ENCODE assay signal across 8 cellular contexts in the genomic region with DNA sequence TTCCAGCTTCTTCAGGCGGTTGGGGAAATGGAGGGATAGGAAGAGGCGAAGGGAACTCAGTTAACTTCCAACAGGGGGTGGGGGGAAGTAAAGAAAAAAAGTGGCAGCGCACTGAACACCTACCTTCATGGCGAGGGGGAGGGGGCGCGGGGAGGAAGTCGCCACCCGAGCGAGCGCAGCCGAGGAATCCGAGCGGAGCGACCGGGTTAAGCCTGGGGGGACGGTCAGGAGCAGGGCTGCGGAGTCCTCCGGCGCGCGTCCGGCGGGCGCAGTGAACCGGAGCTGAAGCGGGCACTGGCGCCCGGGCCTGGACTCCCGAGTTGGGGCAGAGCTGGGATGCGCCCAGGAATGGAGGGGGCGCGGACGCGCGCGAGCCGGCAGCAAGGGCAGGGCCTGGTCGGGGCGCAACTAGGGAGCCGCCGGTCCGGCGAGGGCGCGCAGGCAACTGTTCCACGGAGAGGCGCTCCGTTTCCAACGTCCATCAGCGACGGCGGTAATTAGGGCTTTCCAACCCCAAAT. TPM values are rescaled to one million over a fixed set of nuclear protein-coding genes. Genes with fewer than 3 reads are reported as not detected.
DNase-seq lines count a peak whose midpoint lies in the region; ATAC-seq and TF ChIP-seq lines count a peak whose summit lies in the region.

WNT5A (minus strand) TSS at position 450 of the 519 bp plus-strand sequence; CDS start at position 129, 321 bp downstream.

- H3K36me3 Mint-ChIP-seq in brain, result no peaks in the 10 kb centered on the region

- H3K27ac Mint-ChIP-seq in brain, result peak within 1 kb of the TSS; percentile 49 to 97 (median 90)

- peak within 1 kb of the TSS; percentile 72 for H3K4me3 ChIP-seq in LNCaP clone FGC (ENCODE audit: low read depth, low read length)
- H3K4me3 ChIP-seq in stomach, result peak within 1 kb of the TSS; percentile 73 to 94 (median 78)

- intact Hi-C loops in stomach (cut with DNase I; ENCODE audit: low total_unique reads), result loop anchor here (10.0 kb wide), 2 partner anchors 258 to 768 kb away; no protein-coding TSS in a partner anchor

- TF ChIP-seq EP300 in stomach (IDR thresholded peaks at IDR 0.05), result no peak

- H3K4me1 ChIP-seq in stomach, result peaks cover 40 to 68% (median 65%) of the 10 kb centered on the region in 4 donors

- no peak for ATAC-seq in HG03039 (IDR thresholded peaks at IDR 0.05; ENCODE audit: unreplicated experiment)

- peaks cover 100% of the 10 kb centered on the region for H3K27me3 Mint-ChIP-seq in brain

- H3K9me3 Mint-ChIP-seq in brain, result peaks cover 0 to 5% (median 0%) of the 10 kb centered on the region in 5 experiments

- peaks cover 0 to 92% (median 74%) of the 10 kb centered on the region in 3 donors for H3K27me3 ChIP-seq in stomach

- TF ChIP-seq CTCF in LNCaP clone FGC (IDR thresholded peaks at IDR 0.05; ENCODE audit: control insufficient read depth, extremely low read depth, insufficient read depth) (peak; percentile 15; the same call in 1 of the 2 replicates), brain (conservative IDR thresholded peaks at IDR 0.05) (no peak), stomach (IDR thresholded peaks at IDR 0.05) (no peak)

- peak within 1 kb of the TSS; percentile 65 to 83 (median 77) for H3K27ac ChIP-seq in stomach

- no peak for TF ChIP-seq POLR2A in stomach (IDR thresholded peaks at IDR 0.05)

- H3K4me1 Mint-ChIP-seq in brain, result peaks cover 70% of the 10 kb centered on the region

- H3K36me3 ChIP-seq in stomach, result no peaks in the 10 kb centered on the region

- peak within 1 kb of the TSS; percentile 87 to 97 (median 94) for H3K4me3 Mint-ChIP-seq in brain

- no peaks in the 10 kb centered on the region for H3K9me3 ChIP-seq in stomach

- DNase-seq in CD1c-positive myeloid dendritic cell (ENCODE audit: extremely low spot score), result peak; percentile 58
- DNase-seq in LNCaP clone FGC (ENCODE audit: low read depth), result no peak
- DNase-seq in kidney tubule cell (ENCODE audit: low spot score), result peak; percentile 59
- DNase-seq in stomach, result no peak
- DNase-seq in effector CD8-positive, alpha-beta T cell (lab: John Stamatoyannopoulos, UW), result no peak
- no peak for DNase-seq in GF-D8 (lab: John Stamatoyannopoulos, UW)

- WGBS in stomach, 5 donors, result 1 to 2% (median 1%) methylated on average over 23 to 52 of the region's 52 CpGs

RNA-seq across cellular contexts. Expression of gene WNT5A, which starts in this region (rescaled TPM):
- polyA plus RNA-seq in brain (ENCODE audit: insufficient read depth, low read depth, low replicate concordance), result 0.34 TPM
- total RNA-seq in stomach, result 10 to 100 TPM in 3 of 5 donors, 1 to 10 TPM in 2; 4.1 to 44.2 (median 10.9) TPM
- polyA plus RNA-seq in stomach, result 1 to 10 TPM; 1.2 to 4.5 (median 1.4) TPM

Comparison
In these comparisons a context has a peak if more than half of its experiments do, and no peak if none do; other contexts are left out.
1. DNase-seq: peak in CD1c-positive myeloid dendritic cell (single experiment) and kidney tubule cell (single experiment); none in LNCaP clone FGC (single experiment), stomach (single experiment), effector CD8-positive, alpha-beta T cell (single experiment) and GF-D8 (single experiment).